11 cellular contexts compared by ENCODE assay signal in genomic region chr6:109772961-109773431, GRCh38.
DNase-seq lines count a peak whose midpoint lies in the region; ATAC-seq and TF ChIP-seq lines count a peak whose summit lies in the region.
"Had no signal": no experiment of that assay in that cellular context is flagged by ENCODE, and none has a peak within 500 bp of the region (broad histone marks: within the 10 kb centered on the region; RNA-seq: fewer than 3 reads in every experiment).

No MANE protein-coding gene starts in this region.

- H3K27me3 ChIP-seq in right atrium auricular region, result no peaks in the 10 kb centered on the region
- no peaks in the 10 kb centered on the region for H3K27me3 ChIP-seq in upper lobe of left lung

- TF ChIP-seq POLR2A in upper lobe of left lung (IDR thresholded peaks at IDR 0.05) (no peak), lower leg skin (IDR thresholded peaks at IDR 0.05) (no peak), GM18505 (IDR thresholded peaks at IDR 0.05; ENCODE audit: borderline replicate concordance, extremely low read depth, insufficient read depth, insufficient read length) (no peak)

- H3K36me3 ChIP-seq in right atrium auricular region (peaks cover 8% of the 10 kb centered on the region), upper lobe of left lung (peaks cover 0 to 11% (median 0%) of the 10 kb centered on the region in 4 donors)

- H3K27ac ChIP-seq in right atrium auricular region (no peak overlapping the region), upper lobe of left lung (peak overlapping the region; percentile 27 to 83 (median 64))

- ATAC-seq in Right ventricle myocardium inferior, result peak; percentile 85
- ATAC-seq in upper lobe of left lung (ENCODE audit: low FRiP score in 2 of 2), result no peak
- no peak for ATAC-seq in GM18505 (IDR thresholded peaks at IDR 0.05; ENCODE audit: unreplicated experiment)
- no peak for ATAC-seq in HG02571 (IDR thresholded peaks at IDR 0.05; ENCODE audit: unreplicated experiment)

- H3K4me1 ChIP-seq in right atrium auricular region, result peaks cover 0 to 12% of the 10 kb centered on the region in 2 donors
- H3K4me1 ChIP-seq in upper lobe of left lung, result peaks cover 0 to 16% (median 3%) of the 10 kb centered on the region in 4 donors

- TF ChIP-seq CTCF in right atrium auricular region (IDR thresholded peaks at IDR 0.05) (no peak), upper lobe of left lung (IDR thresholded peaks at IDR 0.05) (no peak), lower leg skin (IDR thresholded peaks at IDR 0.05) (no peak)

- H3K4me3 ChIP-seq in right atrium auricular region (no peak overlapping the region), upper lobe of left lung (no peak overlapping the region), lower leg skin (ENCODE audit: low read depth, poor library complexity, severe bottlenecking) (no peak overlapping the region)

- TF ChIP-seq EP300 in upper lobe of left lung (IDR thresholded peaks at IDR 0.05), result no peak

- H3K9me3 ChIP-seq in right atrium auricular region, result no peaks in the 10 kb centered on the region
- no peaks in the 10 kb centered on the region for H3K9me3 ChIP-seq in upper lobe of left lung

- intact Hi-C loops in Right ventricle myocardium inferior (cut with DNase I) (no loop called here), cardiac septum (cut with DNase I) (no loop called here), lower leg skin (cut with DNase I; ENCODE audit: low total_unique reads) (no loop called here)

- DNase-seq in Right ventricle myocardium inferior (ENCODE audit: missing footprints), result peak; percentile 75
- DNase-seq in right atrium auricular region (ENCODE audit: low spot score), result no peak
- peak; percentile 43 to 61 for DNase-seq in SHP77 (lab: John Stamatoyannopoulos, UW)
- DNase-seq in cardiac septum (ENCODE audit: low spot score), result peak; percentile 80
- DNase-seq in upper lobe of left lung, result peak in 1 of 2 donors; percentile 34
- no peak for DNase-seq in lower leg skin (ENCODE audit: low spot score in 2 of 2)
- DNase-seq: NCI-H446 treated with DMSO at 0.1 percent for 48 hours, small intestine, trophoblast cell had no signal

Comparison
In these comparisons a context has a peak if more than half of its experiments do, and no peak if none do; other contexts are left out.
1. DNase-seq: peak in Right ventricle myocardium inferior (single experiment), SHP77 (2 of 2) and cardiac septum (single experiment); none in right atrium auricular region (single experiment) and lower leg skin (0 of 2).
2. H3K27ac ChIP-seq: peak in upper lobe of left lung (4 of 4); none in right atrium auricular region (0 of 2).